8 cellular contexts compared by ENCODE assay signal in genomic region chr14:52267501-52268190, GRCh38. TPM values are rescaled to one million over a fixed set of nuclear protein-coding genes. Genes with fewer than 3 reads are reported as not detected.
A peak's percentile ranks its signal among the peaks of the same experiment; 100 is the strongest.
DNase-seq lines count a peak whose midpoint lies in the region; ATAC-seq and TF ChIP-seq lines count a peak whose summit lies in the region.

A gene with protein sequence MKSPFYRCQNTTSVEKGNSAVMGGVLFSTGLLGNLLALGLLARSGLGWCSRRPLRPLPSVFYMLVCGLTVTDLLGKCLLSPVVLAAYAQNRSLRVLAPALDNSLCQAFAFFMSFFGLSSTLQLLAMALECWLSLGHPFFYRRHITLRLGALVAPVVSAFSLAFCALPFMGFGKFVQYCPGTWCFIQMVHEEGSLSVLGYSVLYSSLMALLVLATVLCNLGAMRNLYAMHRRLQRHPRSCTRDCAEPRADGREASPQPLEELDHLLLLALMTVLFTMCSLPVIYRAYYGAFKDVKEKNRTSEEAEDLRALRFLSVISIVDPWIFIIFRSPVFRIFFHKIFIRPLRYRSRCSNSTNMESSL (plus strand): TSS chr14:52267698. CDS start chr14:52267815, 117 bp downstream.

- no peaks in the 10 kb centered on the region for H3K36me3 Mint-ChIP-seq in MCF 10A (ENCODE audit: insufficient read depth, unreplicated experiment)

- intact Hi-C loops in breast epithelium (cut with DNase I; ENCODE audit: low total_unique reads) (no loop called here), MCF 10A (cut with micrococcal nuclease) (no loop called here)

- peaks cover 12% of the 10 kb centered on the region for H3K4me1 Mint-ChIP-seq in MCF 10A (ENCODE audit: insufficient read depth, unreplicated experiment)

- H3K4me3 Mint-ChIP-seq in MCF 10A (ENCODE audit: unreplicated experiment) = no peak within 1 kb of the TSS

- no peak for DNase-seq in breast epithelium (ENCODE audit: low spot score in 2 of 2)
- DNase-seq in MCF 10A (ENCODE audit: unreplicated experiment) = no peak
- DNase-seq in cardiac fibroblast (ENCODE audit: low read depth in 2 of 2) = peak; percentile 16 to 52
- DNase-seq in left lobe of liver (ENCODE audit: low spot score) = no peak
- DNase-seq in stimulated activated CD8-positive, alpha-beta memory T cell treated with anti-CD3 and anti-CD28 coated beads, Interleukin-4, amount 100 ng/mL, for 48 hours = peak; percentile 54
- DNase-seq in midbrain (lab: John Stamatoyannopoulos, UW) = no peak
- no peak for DNase-seq in H4 (ENCODE audit: low spot score)

- no peaks in the 10 kb centered on the region for H3K27me3 Mint-ChIP-seq in MCF 10A (ENCODE audit: insufficient read depth, unreplicated experiment)

- no peak within 1 kb of the TSS for H3K27ac Mint-ChIP-seq in MCF 10A (ENCODE audit: low read depth, unreplicated experiment)

- no peaks in the 10 kb centered on the region for H3K4me1 ChIP-seq in breast epithelium

- CTCF ChIA-PET in MCF 10A (lab: Yijun Ruan, JAX) = interaction anchor here (0.6 to 1.3 kb wide), 2 partner anchors 120 to 1417 kb away, joined by 3 to 4 read pairs; no protein-coding TSS in a partner anchor

- H3K9me3 ChIP-seq in breast epithelium = no peaks in the 10 kb centered on the region

- H3K27ac ChIP-seq in breast epithelium = peak within 1 kb of the TSS in 1 of 2 donors; percentile 43

- no peak for TF ChIP-seq CTCF in breast epithelium (IDR thresholded peaks at IDR 0.05)
- TF ChIP-seq CTCF in MCF 10A (IDR thresholded peaks at IDR 0.05; ENCODE audit: unreplicated experiment) = no peak
- no peak for TF ChIP-seq CTCF in cardiac fibroblast (IDR thresholded peaks at IDR 0.05; ENCODE audit: low read depth, low read length)

- no peak for TF ChIP-seq POLR2A in breast epithelium (IDR thresholded peaks at IDR 0.05)

- H3K36me3 ChIP-seq in breast epithelium = no peaks in the 10 kb centered on the region

- peaks cover 0 to 21% of the 10 kb centered on the region in 2 donors for H3K27me3 ChIP-seq in breast epithelium

- POLR2A ChIA-PET in MCF 10A (lab: Yijun Ruan, JAX) = no interaction called here

- no TSS peak for BruUV-seq in MCF 10A (replicated peaks; lab: Mats Ljungman, UMichigan)

- no peaks in the 10 kb centered on the region for H3K9me3 Mint-ChIP-seq in MCF 10A (ENCODE audit: unreplicated experiment)

- H3K4me3 ChIP-seq in breast epithelium = peak within 1 kb of the TSS; percentile 40 to 62 (median 46)
- peak within 1 kb of the TSS; percentile 13 to 54 for H3K4me3 ChIP-seq in cardiac fibroblast (replicated peaks in 1 of 2; ENCODE audit: low read depth in 2 of 2, low read length in 2 of 2)

- ATAC-seq in left lobe of liver (peak; percentile 33), HG03442 (IDR thresholded peaks at IDR 0.05; ENCODE audit: unreplicated experiment) (no peak)

RNA-seq across cellular contexts. Expression of the gene that starts here (rescaled TPM):
- 1 to 10 TPM; 1.2 to 3.2 (median 1.3) TPM for total RNA-seq in breast epithelium
- total RNA-seq in MCF 10A (2022) = not detected in 2 replicates
- total RNA-seq in left lobe of liver = 0.15 TPM
- not detected in 2 replicates for total RNA-seq in H4 (2014; rRNA removed; shearing (Covaris generic))

Comparison
In these comparisons a context has a peak if more than half of its experiments do, and no peak if none do; other contexts are left out.
1. Peak in ATAC-seq in left lobe of liver; RNA of the gene not detected or under 1 TPM.
2. DNase-seq: peak in cardiac fibroblast (2 of 2) and stimulated activated CD8-positive, alpha-beta memory T cell treated with anti-CD3 and anti-CD28 coated beads, Interleukin-4, amount 100 ng/mL, for 48 hours (single experiment); none in breast epithelium (0 of 2), MCF 10A (single experiment), left lobe of liver (single experiment), midbrain (single experiment) and H4 (single experiment).